ENCODE assay signal across 8 cellular contexts in genomic region chr12:54052745-54053624, GRCh38. TPM values are rescaled to one million over a fixed set of nuclear protein-coding genes. Genes with fewer than 3 reads are reported as not detected.
DNase-seq lines count a peak whose midpoint lies in the region; ATAC-seq and TF ChIP-seq lines count a peak whose summit lies in the region.

No MANE protein-coding gene starts in this region.

- H3K9me3 ChIP-seq in mucosa of rectum (ENCODE audit: control insufficient read depth in 2 of 2, low read length in 2 of 2) = no peaks in the 10 kb centered on the region

- peak overlapping the region in 1 of 2 donors; percentile 48 for H3K27ac ChIP-seq in mucosa of rectum (ENCODE audit: low read depth in 2 of 2, low read length in 2 of 2)

- peaks cover 27% of the 10 kb centered on the region for H3K27me3 Mint-ChIP-seq in IgD-negative memory B cell

- H3K9ac ChIP-seq in mucosa of rectum (ENCODE audit: low read depth in 1 of 2, low read length in 2 of 2) = peak overlapping the region in 1 of 2 donors; percentile 52

- no peak for ATAC-seq in GM21737 (IDR thresholded peaks at IDR 0.05; ENCODE audit: unreplicated experiment)

- H3K27ac Mint-ChIP-seq in IgD-negative memory B cell = peak overlapping the region; percentile 83 to 98 (median 96)

- DNase-seq in GM03348 (ENCODE audit: low spot score) (peak; percentile 59), GM20000 (ENCODE audit: low spot score) (peak; percentile 81), cardiac fibroblast (ENCODE audit: low read depth in 2 of 2) (no peak), cerebellar cortex (ENCODE audit: low spot score) (no peak), UCSD-AML1 (lab: John Stamatoyannopoulos, UW; ENCODE audit: unreplicated experiment) (no peak)

- H3K36me3 ChIP-seq in mucosa of rectum (ENCODE audit: control insufficient read depth in 2 of 2, insufficient read depth in 2 of 2, low read length in 2 of 2) = no peaks in the 10 kb centered on the region

- peak overlapping the region; percentile 30 to 40 for H3K4me3 ChIP-seq in cardiac fibroblast (replicated peaks in 1 of 2; ENCODE audit: low read depth in 2 of 2, low read length in 2 of 2)
- peak overlapping the region; percentile 22 to 68 for H3K4me3 ChIP-seq in mucosa of rectum (ENCODE audit: low read length in 2 of 2)

- peaks cover 0 to 1% (median 0%) of the 10 kb centered on the region in 3 donors for H3K9me3 Mint-ChIP-seq in IgD-negative memory B cell

- peak overlapping the region; percentile 92 to 100 (median 98) for H3K4me3 Mint-ChIP-seq in IgD-negative memory B cell

- peaks cover 0 to 4% of the 10 kb centered on the region in 2 donors for H3K4me1 ChIP-seq in mucosa of rectum (ENCODE audit: control insufficient read depth in 2 of 2, insufficient read depth in 2 of 2, low read length in 2 of 2)

- TF ChIP-seq CTCF in GM20000 (IDR thresholded peaks at IDR 0.05; ENCODE audit: extremely low read depth, missing control alignments) (no peak), cardiac fibroblast (IDR thresholded peaks at IDR 0.05; ENCODE audit: low read depth, low read length) (no peak)

- H3K27me3 ChIP-seq in mucosa of rectum (ENCODE audit: control insufficient read depth in 2 of 2, insufficient read depth in 2 of 2, low read length in 2 of 2) = peaks cover 68 to 74% of the 10 kb centered on the region in 2 donors

- peaks cover 9 to 31% (median 30%) of the 10 kb centered on the region in 3 donors for H3K4me1 Mint-ChIP-seq in IgD-negative memory B cell

- peaks cover 6% of the 10 kb centered on the region for H3K36me3 Mint-ChIP-seq in IgD-negative memory B cell

RNA-seq across cellular contexts. Expression of gene HOXC4, which starts 0.7 kb away (rescaled TPM):
- polyA plus RNA-seq in IgD-negative memory B cell = 2.3 TPM

RNA-seq across cellular contexts. Expression of gene HOXC5, which starts 20.1 kb away (rescaled TPM):
- polyA plus RNA-seq in IgD-negative memory B cell = not detected

RNA-seq across cellular contexts. Expression of gene HOXC6, which starts 24.7 kb away (rescaled TPM):
- not detected for polyA plus RNA-seq in IgD-negative memory B cell

RNA-seq across cellular contexts. Expression of gene HOXC8, which starts 44.2 kb away (rescaled TPM):
- polyA plus RNA-seq in IgD-negative memory B cell = not detected

RNA-seq across cellular contexts. Expression of gene HOXC9, which starts 53.0 kb away (rescaled TPM):
- not detected for polyA plus RNA-seq in IgD-negative memory B cell

Comparison
In these comparisons a context has a peak if more than half of its experiments do, and no peak if none do; other contexts are left out.
1. DNase-seq: peak in GM03348 (single experiment) and GM20000 (single experiment); none in cardiac fibroblast (0 of 2), cerebellar cortex (single experiment) and UCSD-AML1 (single experiment).